8 cellular contexts compared by ENCODE assay signal in the genomic region with DNA sequence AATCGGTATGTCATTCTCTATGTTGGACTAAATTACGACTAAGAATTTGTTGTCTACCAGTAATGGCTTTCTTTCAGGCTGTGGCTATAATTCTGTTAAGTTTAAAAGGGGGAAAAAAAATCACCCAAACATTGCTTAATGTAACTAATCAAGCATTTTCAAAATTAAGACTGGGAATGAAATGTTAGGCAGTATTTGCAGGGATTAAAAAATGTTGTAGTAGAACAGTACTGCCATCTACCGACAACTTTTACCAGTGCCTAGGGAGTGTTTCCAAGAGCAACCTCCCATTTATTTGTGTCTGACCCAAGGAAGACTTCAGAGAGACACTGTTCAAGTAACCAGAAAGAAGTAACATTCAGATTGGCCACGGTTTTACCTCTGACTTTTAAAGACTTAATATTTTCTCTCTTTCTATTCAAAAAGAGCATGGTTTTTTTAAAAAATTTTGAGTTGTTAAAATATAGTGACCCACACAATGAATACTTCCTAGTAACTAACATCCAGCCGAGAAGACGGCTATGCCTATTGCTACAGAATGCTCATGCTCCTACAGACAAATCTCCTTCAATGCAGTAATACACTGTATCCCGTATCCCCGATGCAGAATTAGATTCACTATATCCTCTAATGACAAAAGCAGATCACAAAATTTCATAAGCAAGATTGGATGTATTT.
DNase-seq lines count a peak whose midpoint lies in the region; ATAC-seq, FAIRE-seq and TF ChIP-seq lines count a peak whose summit lies in the region.

No MANE protein-coding gene starts in this region.

- TF ChIP-seq CTCF in AG10803 (conservative IDR thresholded peaks at IDR 0.05; ENCODE audit: low read length) (peak; percentile 88), LNCaP clone FGC (IDR thresholded peaks at IDR 0.05; ENCODE audit: control insufficient read depth, extremely low read depth, insufficient read depth) (peak; percentile 81), endothelial cell (IDR thresholded peaks at IDR 0.05; ENCODE audit: unreplicated experiment) (peak; percentile 63), mesothelial cell of epicardium (IDR thresholded peaks at IDR 0.05; ENCODE audit: unreplicated experiment) (peak; percentile 69)

- no peaks in the 10 kb centered on the region for H3K36me3 Mint-ChIP-seq in endothelial cell (ENCODE audit: low read depth, unreplicated experiment)
- no peaks in the 10 kb centered on the region for H3K36me3 Mint-ChIP-seq in mesothelial cell of epicardium

- no peak overlapping the region for H3K4me3 Mint-ChIP-seq in endothelial cell (ENCODE audit: unreplicated experiment)
- no peak overlapping the region for H3K4me3 Mint-ChIP-seq in mesothelial cell of epicardium

- H3K4me1 Mint-ChIP-seq in endothelial cell (ENCODE audit: unreplicated experiment) (peaks cover 39% of the 10 kb centered on the region), mesothelial cell of epicardium (peaks cover 44% of the 10 kb centered on the region)

- FAIRE-seq in RCC 7860 (lab: Jason Lieb, UNC): no peak

- peaks cover 4% of the 10 kb centered on the region for H3K27me3 Mint-ChIP-seq in endothelial cell (ENCODE audit: unreplicated experiment)
- H3K27me3 Mint-ChIP-seq in mesothelial cell of epicardium (ENCODE audit: low read depth): no peaks in the 10 kb centered on the region

- DNase-seq in AG10803 (ENCODE audit: low read depth) (peak; percentile 82), LNCaP clone FGC (ENCODE audit: low read depth) (peak; percentile 69), RCC 7860 (ENCODE audit: low spot score) (peak; percentile 28), endothelial cell (ENCODE audit: low spot score) (peak; percentile 57), mesothelial cell of epicardium (ENCODE audit: low spot score in 2 of 2, unreplicated experiment in 2 of 2) (no peak)
- DNase-seq in effector CD4-positive, alpha-beta T cell: no peak
- no peak for DNase-seq in activated naive CD4-positive, alpha-beta T cell treated with Interleukin-2 at 50 U/mL for 16 hours

- ATAC-seq in GM18502 (IDR thresholded peaks at IDR 0.05; ENCODE audit: poor library complexity, unreplicated experiment): peak; percentile 71

- H3K9me3 Mint-ChIP-seq in endothelial cell (ENCODE audit: unreplicated experiment) (no peaks in the 10 kb centered on the region), mesothelial cell of epicardium (no peaks in the 10 kb centered on the region)

- H3K27ac Mint-ChIP-seq in endothelial cell (ENCODE audit: unreplicated experiment): no peak overlapping the region
- no peak overlapping the region for H3K27ac Mint-ChIP-seq in mesothelial cell of epicardium

- H3K4me3 ChIP-seq in AG10803 (ENCODE audit: low read length): no peak overlapping the region
- H3K4me3 ChIP-seq in LNCaP clone FGC (ENCODE audit: low read depth, low read length): no peak overlapping the region

Comparison
In these comparisons a context has a peak if more than half of its experiments do, and no peak if none do; other contexts are left out.
1. DNase-seq: peak in AG10803 (single experiment), LNCaP clone FGC (single experiment), RCC 7860 (single experiment) and endothelial cell (single experiment); none in mesothelial cell of epicardium (0 of 2), effector CD4-positive, alpha-beta T cell (single experiment) and activated naive CD4-positive, alpha-beta T cell treated with Interleukin-2 at 50 U/mL for 16 hours (single experiment).
2. Peak in every context shown above with its lines, with median percentiles within 50 percentile points of each other: CTCF ChIP-seq.